11 cellular contexts compared by ENCODE assay signal in the genomic region with DNA sequence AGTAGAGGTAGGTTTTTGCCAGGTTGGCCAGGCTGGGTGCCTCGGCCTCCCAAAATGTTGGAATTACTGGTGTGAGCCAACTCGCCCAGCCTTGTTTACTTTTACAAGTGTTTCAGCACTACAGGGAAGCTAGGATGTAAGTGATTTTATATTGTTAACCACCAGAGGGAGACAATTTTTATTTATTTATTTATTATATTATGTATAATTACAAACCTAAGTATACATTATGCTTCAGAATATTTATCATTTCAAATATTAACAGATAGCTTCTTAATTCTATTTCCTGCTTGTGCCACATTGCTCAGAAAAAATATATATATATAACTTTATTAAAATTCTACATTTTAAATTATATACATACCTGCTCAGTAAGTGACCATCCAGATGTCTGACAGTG. TPM values are rescaled to one million over a fixed set of nuclear protein-coding genes. Genes with fewer than 3 reads are reported as not detected.
DNase-seq lines count a peak whose midpoint lies in the region; ATAC-seq and TF ChIP-seq lines count a peak whose summit lies in the region.
"Had no signal": no experiment of that assay in that cellular context is flagged by ENCODE, and none has a peak within 500 bp of the region (broad histone marks: within the 10 kb centered on the region; RNA-seq: fewer than 3 reads in every experiment).

No MANE protein-coding gene starts in this region.

- DNase-seq in left ventricle myocardium inferior (no peak), right atrium auricular region (ENCODE audit: low spot score) (no peak), Panc1 (ENCODE audit: low read depth, low spot score) (no peak), fibroblast of mammary gland (ENCODE audit: low read depth) (no peak), upper lobe of right lung (no peak), mucosa of descending colon (no peak)
- no peak for DNase-seq in activated CD4-positive, CD25-positive, alpha-beta regulatory T cell treated with anti-CD3 and anti-CD28 coated beads, Interleukin-2, amount 50 U/mL, for 72 hours
- DNase-seq: activated CD4-positive, alpha-beta T cell treated with anti-CD3 and anti-CD28 coated beads, Interleukin-2, amount 50 U/mL, for 1 hour; left cardiac atrium; NCI-H526 treated with DMSO at 0.1 percent for 48 hours had no signal

- H3K27me3 ChIP-seq in left ventricle myocardium inferior (ENCODE audit: low read depth) (no peaks in the 10 kb centered on the region), right atrium auricular region (no peaks in the 10 kb centered on the region), Panc1 (ENCODE audit: control insufficient read depth, insufficient read depth, low read length) (no peaks in the 10 kb centered on the region), upper lobe of right lung (no peaks in the 10 kb centered on the region)

- no peak overlapping the region for H3K27ac ChIP-seq in left ventricle myocardium inferior (replicated peaks)
- H3K27ac ChIP-seq in right atrium auricular region: no peak overlapping the region
- H3K27ac ChIP-seq in Panc1 (ENCODE audit: low read length): no peak overlapping the region
- no peak overlapping the region for H3K27ac ChIP-seq in upper lobe of right lung

- BruUV-seq in Panc1 (replicated peaks; lab: Mats Ljungman, UMichigan): no TSS peak

- TF ChIP-seq CTCF in left ventricle myocardium inferior (IDR thresholded peaks at IDR 0.05; ENCODE audit: borderline replicate concordance) (peak; percentile 38), right atrium auricular region (IDR thresholded peaks at IDR 0.05) (peak in 1 of 2 donors; percentile 48), Panc1 (IDR thresholded peaks at IDR 0.05) (peak; percentile 57), fibroblast of mammary gland (conservative IDR thresholded peaks at IDR 0.05; ENCODE audit: control insufficient read depth, insufficient read depth, low read depth, low read length) (peak; percentile 22), upper lobe of right lung (IDR thresholded peaks at IDR 0.05) (peak; percentile 37), mucosa of descending colon (IDR thresholded peaks at IDR 0.05) (no peak)

- H3K4me1 ChIP-seq in left ventricle myocardium inferior (no peaks in the 10 kb centered on the region), right atrium auricular region (no peaks in the 10 kb centered on the region), Panc1 (ENCODE audit: control insufficient read depth, insufficient read depth, low read length) (no peaks in the 10 kb centered on the region), upper lobe of right lung (no peaks in the 10 kb centered on the region), mucosa of descending colon (ENCODE audit: low read depth) (no peaks in the 10 kb centered on the region)

- POLR2A ChIA-PET in Panc1 (lab: Charles Lee): interaction anchor here (0.7 kb wide), 1 partner anchor 9 kb away, joined by 3 read pairs; no protein-coding TSS in a partner anchor

- ATAC-seq in Panc1 (no peak), upper lobe of right lung (peak; percentile 41), HG03439 (IDR thresholded peaks at IDR 0.05; ENCODE audit: unreplicated experiment) (no peak), mucosa of descending colon (no peak)
- ATAC-seq: left cardiac atrium had no signal

- H3K9me3 ChIP-seq in left ventricle myocardium inferior (replicated peaks): no peaks in the 10 kb centered on the region
- no peaks in the 10 kb centered on the region for H3K9me3 ChIP-seq in right atrium auricular region
- H3K9me3 ChIP-seq in Panc1 (ENCODE audit: control insufficient read depth, insufficient read depth, low read depth, low read length): no peaks in the 10 kb centered on the region
- H3K9me3 ChIP-seq in upper lobe of right lung: no peaks in the 10 kb centered on the region
- no peaks in the 10 kb centered on the region for H3K9me3 ChIP-seq in mucosa of descending colon

- peaks cover 94% of the 10 kb centered on the region for H3K36me3 ChIP-seq in left ventricle myocardium inferior
- H3K36me3 ChIP-seq in right atrium auricular region: peaks cover 45% of the 10 kb centered on the region
- peaks cover 4% of the 10 kb centered on the region for H3K36me3 ChIP-seq in Panc1 (ENCODE audit: control insufficient read depth, insufficient read depth, low read length)
- H3K36me3 ChIP-seq in upper lobe of right lung: peaks cover 98% of the 10 kb centered on the region
- H3K36me3 ChIP-seq in mucosa of descending colon (ENCODE audit: low read depth): no peaks in the 10 kb centered on the region

- in situ Hi-C loops in Panc1 (cut with HindIII; ENCODE audit: low pct_unique_long_range_greater_than_20kb, low sequenced_read_pairs): no loop called here

- H3K4me3 ChIP-seq in left ventricle myocardium inferior (no peak overlapping the region), right atrium auricular region (no peak overlapping the region), Panc1 (ENCODE audit: low read depth in 2 of 2, low read length in 2 of 2) (no peak overlapping the region), fibroblast of mammary gland (ENCODE audit: control insufficient read depth, low read depth, low read length) (no peak overlapping the region), upper lobe of right lung (no peak overlapping the region), mucosa of descending colon (no peak overlapping the region)

- intact Hi-C loops in left ventricle myocardium inferior (cut with micrococcal nuclease) (no loop called here), Panc1 (cut with micrococcal nuclease; ENCODE audit: unreplicated experiment) (loop anchor here (5.0 kb wide), 1 partner anchor 394 kb away; no protein-coding TSS in a partner anchor), upper lobe of right lung (cut with DNase I) (no loop called here), mucosa of descending colon (cut with DNase I, micrococcal nuclease) (no loop called here)

- CTCF ChIA-PET in Panc1 (lab: Charles Lee): interaction anchor here (0.5 to 0.6 kb wide), 2 partner anchors 170 to 1880 kb away, joined by 3 to 8 read pairs; no protein-coding TSS in a partner anchor

RNA-seq across cellular contexts. Expression of a gene that starts 9.8 kb away (rescaled TPM):
- 38.3 TPM for total RNA-seq in left ventricle myocardium inferior
- total RNA-seq in right atrium auricular region: 10 to 100 TPM; 11.9 to 20.1 TPM
- total RNA-seq in Panc1 (2021; ENCODE audit: unreplicated experiment): 7.1 TPM
- polyA plus RNA-seq in Panc1 (2012; ENCODE audit: insufficient read length): 5.9 TPM
- 23.3 TPM for total RNA-seq in upper lobe of right lung
- total RNA-seq in mucosa of descending colon: 10 to 100 TPM; 27.9 to 41.5 (median 31.5) TPM

RNA-seq across cellular contexts. Expression of a gene that starts 9.9 kb away (rescaled TPM):
- 6.0 TPM for total RNA-seq in left ventricle myocardium inferior
- 1 to 10 TPM; 2.9 to 5.3 TPM for total RNA-seq in right atrium auricular region
- total RNA-seq in Panc1 (2021; ENCODE audit: unreplicated experiment): 5.5 TPM
- 1.4 TPM for polyA plus RNA-seq in Panc1 (2012; ENCODE audit: insufficient read length)
- 3.8 TPM for total RNA-seq in upper lobe of right lung
- 1 to 10 TPM; 2.6 to 4.3 (median 3.0) TPM for total RNA-seq in mucosa of descending colon

RNA-seq across cellular contexts. Expression of a gene that starts 46.5 kb away (rescaled TPM):
- not detected for total RNA-seq in left ventricle myocardium inferior
- total RNA-seq in right atrium auricular region: not detected
- total RNA-seq in Panc1 (2021; ENCODE audit: unreplicated experiment): not detected
- polyA plus RNA-seq in Panc1 (2012; ENCODE audit: insufficient read length): not detected
- total RNA-seq in upper lobe of right lung: not detected
- total RNA-seq in mucosa of descending colon: not detected
- total RNA-seq: left cardiac atrium had no signal
